In genomic region chr13:48078251-48078656, GRCh38 we compare ENCODE assay signal across 8 cellular contexts. TPM values are rescaled to one million over a fixed set of nuclear protein-coding genes. Genes with fewer than 3 reads are reported as not detected.
DNase-seq lines count a peak whose midpoint lies in the region; ATAC-seq and TF ChIP-seq lines count a peak whose summit lies in the region.

No MANE protein-coding gene starts in this region.

- no peak overlapping the region for H2AFZ ChIP-seq in GM23338

- 0 out of 2 replicates have a peak, but pooled peaks cover 3% of the 10 kb centered on the region for H3K9me2 ChIP-seq in GM23338 (ENCODE audit: insufficient read depth)

- H3K27ac ChIP-seq in GM23338 (ENCODE audit: low read depth), result no peak overlapping the region

- CTCF ChIA-PET in activated CD4-positive, alpha-beta T cell treated with anti-CD3 and anti-CD28 coated beads, Interleukin-2, amount 10 ng/mL, durations not matched to agents 7 days and 5 days (lab: Charles Lee), result interaction anchor here (0.6 to 1.8 kb wide), 5 partner anchors 16 to 727 kb away, joined by 3 to 11 read pairs (median 5); partner anchors contain the start of genes MED4 and NUDT15

- no peak overlapping the region for H3K27ac Mint-ChIP-seq in activated CD4-positive, alpha-beta T cell treated with anti-CD3 and anti-CD28 coated beads, Interleukin-2, amount 10 ng/mL, durations not matched to agents 7 days and 5 days
- H3K27ac Mint-ChIP-seq in GM23338, result no peak overlapping the region

- no peaks in the 10 kb centered on the region for H3F3A ChIP-seq in GM23338 (replicated peaks; ENCODE audit: low read depth)

- TF ChIP-seq CTCF in GM23338 (conservative IDR thresholded peaks at IDR 0.05; ENCODE audit: low read depth in 2 of 2), result peak; percentile 25 to 40
- TF ChIP-seq CTCF in LNCaP clone FGC (IDR thresholded peaks at IDR 0.05; ENCODE audit: control insufficient read depth, extremely low read depth, insufficient read depth), result peak; percentile 26; the same call in 1 of the 2 replicates
- peak; percentile 14 for TF ChIP-seq CTCF in cardiac fibroblast (IDR thresholded peaks at IDR 0.05; ENCODE audit: low read depth, low read length)

- peak; percentile 54 for DNase-seq in activated CD4-positive, alpha-beta T cell treated with anti-CD3 and anti-CD28 coated beads, Interleukin-2, amount 10 ng/mL, durations not matched to agents 7 days and 5 days
- DNase-seq in activated CD4-positive, alpha-beta T cell treated with anti-CD3 and anti-CD28 coated beads, Interleukin-2, amount 50 U/mL, for 1 hour, result no peak
- peak; percentile 20 for DNase-seq in GM23338 (ENCODE audit: low spot score)
- no peak for DNase-seq in LNCaP clone FGC (ENCODE audit: low read depth)
- DNase-seq in cardiac fibroblast (ENCODE audit: low read depth in 2 of 2), result peak in 1 of 2 donors; percentile 15
- no peak for DNase-seq in EL
- no peak for DNase-seq in AML-193 (lab: John Stamatoyannopoulos, UW)
- no peak for DNase-seq in NCI-H128 (lab: John Stamatoyannopoulos, UW; ENCODE audit: unreplicated experiment)

- peaks cover 70% of the 10 kb centered on the region for H3K36me3 Mint-ChIP-seq in activated CD4-positive, alpha-beta T cell treated with anti-CD3 and anti-CD28 coated beads, Interleukin-2, amount 10 ng/mL, durations not matched to agents 7 days and 5 days (ENCODE audit: low read depth)
- peaks cover 94% of the 10 kb centered on the region for H3K36me3 Mint-ChIP-seq in GM23338 (ENCODE audit: low read depth)

- no peaks in the 10 kb centered on the region for H3K79me2 ChIP-seq in GM23338 (replicated peaks; ENCODE audit: insufficient read depth)

- no peak overlapping the region for H3K4me3 ChIP-seq in GM23338
- H3K4me3 ChIP-seq in LNCaP clone FGC (ENCODE audit: low read depth, low read length), result no peak overlapping the region
- H3K4me3 ChIP-seq in cardiac fibroblast (replicated peaks in 1 of 2; ENCODE audit: low read depth in 2 of 2, low read length in 2 of 2), result no peak overlapping the region

- peaks cover 12% of the 10 kb centered on the region for H3K4me1 Mint-ChIP-seq in activated CD4-positive, alpha-beta T cell treated with anti-CD3 and anti-CD28 coated beads, Interleukin-2, amount 10 ng/mL, durations not matched to agents 7 days and 5 days
- H3K4me1 Mint-ChIP-seq in GM23338, result no peaks in the 10 kb centered on the region

- H3K27me3 Mint-ChIP-seq in activated CD4-positive, alpha-beta T cell treated with anti-CD3 and anti-CD28 coated beads, Interleukin-2, amount 10 ng/mL, durations not matched to agents 7 days and 5 days, result no peaks in the 10 kb centered on the region
- peaks cover 1% of the 10 kb centered on the region for H3K27me3 Mint-ChIP-seq in GM23338 (ENCODE audit: insufficient read depth, low read depth, poor library complexity)

- H4K20me1 ChIP-seq in GM23338 (replicated peaks; ENCODE audit: insufficient read depth), result no peaks in the 10 kb centered on the region

- H3K36me3 ChIP-seq in GM23338 (ENCODE audit: insufficient read depth), result peaks cover 49% of the 10 kb centered on the region

- no peak overlapping the region for H3K4me3 Mint-ChIP-seq in activated CD4-positive, alpha-beta T cell treated with anti-CD3 and anti-CD28 coated beads, Interleukin-2, amount 10 ng/mL, durations not matched to agents 7 days and 5 days
- H3K4me3 Mint-ChIP-seq in GM23338, result no peak overlapping the region

- no peaks in the 10 kb centered on the region for H3K27me3 ChIP-seq in GM23338 (ENCODE audit: insufficient read depth)

- no peaks in the 10 kb centered on the region for H3K4me1 ChIP-seq in GM23338 (ENCODE audit: insufficient read depth)

- peaks cover 8% of the 10 kb centered on the region for H3K9me3 Mint-ChIP-seq in activated CD4-positive, alpha-beta T cell treated with anti-CD3 and anti-CD28 coated beads, Interleukin-2, amount 10 ng/mL, durations not matched to agents 7 days and 5 days
- peaks cover 17% of the 10 kb centered on the region for H3K9me3 Mint-ChIP-seq in GM23338

- H3K4me2 ChIP-seq in GM23338, result no peak overlapping the region

- POLR2A ChIA-PET in activated CD4-positive, alpha-beta T cell treated with anti-CD3 and anti-CD28 coated beads, Interleukin-2, amount 10 ng/mL, durations not matched to agents 7 days and 5 days (lab: Charles Lee), result no interaction called here

- no peak for ATAC-seq in GM23338

TF ChIP-seq in GM23338, 12 proteins besides CTCF, POLR2A, EP300 and RAD21:
- TF ChIP-seq EZH2phosphoT487 (IDR thresholded peaks at IDR 0.05; ENCODE audit: unreplicated experiment) (no peak), CREB1 (CRISPR knock-in tag; IDR thresholded peaks at IDR 0.05; ENCODE audit: low read depth) (no peak)

RNA-seq across cellular contexts. Expression of gene MED4, which starts 16.6 kb away (rescaled TPM):
- 10 to 100 TPM; 63.1 to 72.2 TPM for total RNA-seq in activated CD4-positive, alpha-beta T cell treated with anti-CD3 and anti-CD28 coated beads, Interleukin-2, amount 10 ng/mL, durations not matched to agents 7 days and 5 days
- total RNA-seq in GM23338 (2014; rRNA removed; shearing (Covaris generic)), result 29.0 and 38.8 TPM in 2 replicates
- 80.6 and 92.5 TPM in 2 replicates for polyA plus RNA-seq in GM23338 (2016; fragmentation: Nextera tagmentation; extraction: Ambion mirVana)

RNA-seq across cellular contexts. Expression of gene NUDT15, which starts 40.7 kb away (rescaled TPM):
- total RNA-seq in activated CD4-positive, alpha-beta T cell treated with anti-CD3 and anti-CD28 coated beads, Interleukin-2, amount 10 ng/mL, durations not matched to agents 7 days and 5 days, result 10 to 100 TPM; 10.1 to 12.0 TPM
- total RNA-seq in GM23338 (2014; rRNA removed; shearing (Covaris generic)), result 56.7 and 59.3 TPM in 2 replicates
- polyA plus RNA-seq in GM23338 (2016; fragmentation: Nextera tagmentation; extraction: Ambion mirVana), result 53.7 and 59.3 TPM in 2 replicates

Comparison
In these comparisons a context has a peak if more than half of its experiments do, and no peak if none do; other contexts are left out.
1. DNase-seq: peak in activated CD4-positive, alpha-beta T cell treated with anti-CD3 and anti-CD28 coated beads, Interleukin-2, amount 10 ng/mL, durations not matched to agents 7 days and 5 days (single experiment) and GM23338 (single experiment); none in activated CD4-positive, alpha-beta T cell treated with anti-CD3 and anti-CD28 coated beads, Interleukin-2, amount 50 U/mL, for 1 hour (single experiment), LNCaP clone FGC (single experiment), EL (single experiment), AML-193 (0 of 2) and NCI-H128 (single experiment).
2. Peak in every context shown above with its lines, with median percentiles within 50 percentile points of each other: CTCF ChIP-seq.